Comparison of ENCODE assay signal across 1 cellular context in genomic region chr4:36402008-36402758, GRCh38.
TF ChIP-seq lines count a peak whose summit lies in the region.

No MANE protein-coding gene starts in this region.

TF ChIP-seq in GM23338, 12 proteins besides CTCF, POLR2A, EP300 and RAD21 (continued from another document):
- TF ChIP-seq ETS1 (IDR thresholded peaks at IDR 0.05) (no peak), NANOG (IDR thresholded peaks at IDR 0.05; ENCODE audit: borderline replicate concordance) (no peak), JUNB (IDR thresholded peaks at IDR 0.05; ENCODE audit: unreplicated experiment) (no peak), EZH2phosphoT487 (IDR thresholded peaks at IDR 0.05; ENCODE audit: unreplicated experiment) (no peak), STAT1 (IDR thresholded peaks at IDR 0.05; ENCODE audit: unreplicated experiment) (no peak), POLR2AphosphoS5 (IDR thresholded peaks at IDR 0.05; ENCODE audit: low read depth) (no peak)
TF ChIP-seq in GM23338: peak in this region for 0.
